ENCODE assay signal across 1 cellular context in the genomic region with DNA sequence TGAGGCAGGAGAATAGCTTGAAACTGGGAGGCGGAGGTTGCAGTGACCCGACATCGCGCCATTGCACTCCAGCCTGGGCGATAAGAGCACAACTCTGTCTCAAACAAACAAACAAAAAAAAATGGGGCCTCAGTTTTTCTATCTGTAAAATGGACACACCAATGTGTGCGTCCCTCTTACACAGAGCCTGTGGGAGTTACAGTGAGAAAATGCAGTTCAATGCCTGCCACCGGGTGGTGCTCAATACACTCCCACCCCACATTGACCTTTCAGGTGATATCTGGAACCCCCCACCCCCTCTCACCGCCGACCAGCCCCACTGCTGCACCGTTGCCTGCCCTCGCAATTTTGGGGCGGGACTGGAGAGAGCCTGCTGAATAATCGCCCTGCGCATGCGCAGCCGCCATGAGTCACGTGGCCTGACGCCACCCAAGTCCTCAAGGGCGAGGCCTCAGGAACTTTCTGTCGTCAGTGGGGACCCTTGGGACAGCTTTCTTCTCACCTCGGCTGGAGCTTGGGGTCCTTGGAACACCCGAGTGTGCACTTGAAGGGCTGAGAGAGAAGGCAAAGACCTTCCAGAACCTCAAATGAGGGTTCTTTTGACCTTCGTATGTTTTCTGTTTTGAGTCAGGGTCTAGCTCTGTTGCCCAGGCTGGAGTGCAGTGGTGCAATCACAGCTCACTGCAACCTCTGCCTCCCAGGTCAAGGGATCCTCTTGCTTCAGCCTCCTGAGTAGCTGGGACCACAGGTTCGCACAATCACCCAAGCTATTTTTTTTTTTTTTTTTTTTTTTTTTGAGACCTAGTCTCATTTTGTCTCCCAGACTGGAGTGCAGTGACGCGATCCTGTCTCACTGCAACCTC.
TF ChIP-seq lines count a peak whose summit lies in the region.

No MANE protein-coding gene starts in this region.

TF ChIP-seq in SK-N-SH, 30 proteins besides CTCF, POLR2A, EP300 and RAD21:
- TF ChIP-seq, protein P1, sequence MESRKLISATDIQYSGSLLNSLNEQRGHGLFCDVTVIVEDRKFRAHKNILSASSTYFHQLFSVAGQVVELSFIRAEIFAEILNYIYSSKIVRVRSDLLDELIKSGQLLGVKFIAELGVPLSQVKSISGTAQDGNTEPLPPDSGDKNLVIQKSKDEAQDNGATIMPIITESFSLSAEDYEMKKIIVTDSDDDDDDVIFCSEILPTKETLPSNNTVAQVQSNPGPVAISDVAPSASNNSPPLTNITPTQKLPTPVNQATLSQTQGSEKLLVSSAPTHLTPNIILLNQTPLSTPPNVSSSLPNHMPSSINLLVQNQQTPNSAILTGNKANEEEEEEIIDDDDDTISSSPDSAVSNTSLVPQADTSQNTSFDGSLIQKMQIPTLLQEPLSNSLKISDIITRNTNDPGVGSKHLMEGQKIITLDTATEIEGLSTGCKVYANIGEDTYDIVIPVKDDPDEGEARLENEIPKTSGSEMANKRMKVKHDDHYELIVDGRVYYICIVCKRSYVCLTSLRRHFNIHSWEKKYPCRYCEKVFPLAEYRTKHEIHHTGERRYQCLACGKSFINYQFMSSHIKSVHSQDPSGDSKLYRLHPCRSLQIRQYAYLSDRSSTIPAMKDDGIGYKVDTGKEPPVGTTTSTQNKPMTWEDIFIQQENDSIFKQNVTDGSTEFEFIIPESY (IDR thresholded peaks at IDR 0.05; ENCODE audit: borderline replicate concordance, low read depth) = no peak
- TF ChIP-seq GABPA (IDR thresholded peaks at IDR 0.05; ENCODE audit: low read depth) = no peak
- no peak for TF ChIP-seq EZH2phosphoT487 (IDR thresholded peaks at IDR 0.05; ENCODE audit: borderline replicate concordance, low read depth)
- TF ChIP-seq SIN3A (IDR thresholded peaks at IDR 0.05; ENCODE audit: borderline replicate concordance, low read depth, low read length) = no peak
